8 cellular contexts compared by ENCODE assay signal in the genomic region with DNA sequence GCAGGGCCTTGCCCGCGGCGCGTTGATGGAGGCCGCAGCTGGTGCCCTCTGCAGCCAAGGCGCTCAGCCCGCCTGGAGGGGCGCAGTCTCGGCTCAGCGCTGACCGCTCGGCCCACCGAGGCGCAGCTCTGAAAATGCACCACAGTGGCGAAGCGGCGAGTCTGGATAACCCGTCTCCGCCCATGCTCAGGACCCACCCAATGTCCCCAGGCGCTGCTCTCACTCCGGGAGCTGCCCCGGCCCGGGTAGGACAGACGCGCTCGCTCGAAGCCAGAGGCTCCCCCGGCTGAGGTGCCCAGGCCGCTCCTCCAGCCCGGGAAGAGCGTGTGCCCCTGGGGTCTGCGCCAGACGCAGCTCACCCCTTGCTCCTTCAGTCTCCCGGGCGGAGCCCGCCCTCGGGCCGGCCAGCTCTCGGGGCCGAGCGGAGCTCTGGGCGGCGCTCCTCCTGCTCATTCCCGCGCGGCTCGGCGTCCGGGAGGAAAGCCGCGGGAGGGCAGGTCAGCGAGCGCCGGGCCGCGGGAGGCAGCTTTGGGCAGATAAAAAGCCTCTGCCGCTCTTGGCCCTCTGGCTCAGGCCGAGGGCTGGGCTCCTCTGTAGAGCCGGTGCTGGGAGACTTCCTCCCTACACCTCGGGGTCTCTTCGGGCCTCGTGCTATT. TPM values are rescaled to one million over a fixed set of nuclear protein-coding genes. Genes with fewer than 3 reads are reported as not detected.
DNase-seq lines count a peak whose midpoint lies in the region; ATAC-seq and TF ChIP-seq lines count a peak whose summit lies in the region.

No MANE protein-coding gene starts in this region.

- no peak overlapping the region for H3K27ac Mint-ChIP-seq in activated T-cell treated with anti-CD3 and anti-CD28 coated beads, Interleukin-2, amount 50 U/mL, for 72 hours
- no peak overlapping the region for H3K27ac Mint-ChIP-seq in progenitor cell of endocrine pancreas

- intact Hi-C loops in left cardiac atrium (cut with DNase I), result no loop called here

- peaks cover 54% of the 10 kb centered on the region for H3K4me1 Mint-ChIP-seq in activated T-cell treated with anti-CD3 and anti-CD28 coated beads, Interleukin-2, amount 50 U/mL, for 72 hours (ENCODE audit: low read depth)
- peaks cover 14% of the 10 kb centered on the region for H3K4me1 Mint-ChIP-seq in progenitor cell of endocrine pancreas (ENCODE audit: low read depth)

- peaks cover 58% of the 10 kb centered on the region for H3K27me3 Mint-ChIP-seq in activated T-cell treated with anti-CD3 and anti-CD28 coated beads, Interleukin-2, amount 50 U/mL, for 72 hours (ENCODE audit: low read depth)
- H3K27me3 Mint-ChIP-seq in progenitor cell of endocrine pancreas, result peaks cover 78% of the 10 kb centered on the region

- no peaks in the 10 kb centered on the region for H3K9me3 Mint-ChIP-seq in activated T-cell treated with anti-CD3 and anti-CD28 coated beads, Interleukin-2, amount 50 U/mL, for 72 hours
- H3K9me3 Mint-ChIP-seq in progenitor cell of endocrine pancreas (ENCODE audit: low read depth), result no peaks in the 10 kb centered on the region

- H3K4me3 Mint-ChIP-seq in activated T-cell treated with anti-CD3 and anti-CD28 coated beads, Interleukin-2, amount 50 U/mL, for 72 hours, result peak overlapping the region; percentile 83 to 86
- peak overlapping the region; percentile 55 for H3K4me3 Mint-ChIP-seq in progenitor cell of endocrine pancreas (ENCODE audit: low read depth)

- ATAC-seq in GM21360 (IDR thresholded peaks at IDR 0.05; ENCODE audit: unreplicated experiment), result peak; percentile 42
- ATAC-seq in activated T-cell treated with anti-CD3 and anti-CD28 coated beads, Interleukin-2, amount 50 U/mL, for 72 hours (replicated peaks in 1 of 2), result peak; percentile 54 to 60
- peak; percentile 76 to 80 for ATAC-seq in left cardiac atrium

- DNase-seq in EH (ENCODE audit: low read depth) (peak; percentile 49), KBM-7 (peak; percentile 41), left cardiac atrium (peak; percentile 39), progenitor cell of endocrine pancreas (ENCODE audit: low spot score, unreplicated experiment) (peak; percentile 43), NCI-H1694 treated with DMSO at 0.1 percent for 48 hours (lab: John Stamatoyannopoulos, UW) (no peak), SKM-1 (lab: John Stamatoyannopoulos, UW; ENCODE audit: unreplicated experiment) (no peak)
- peak in 1 of 2 donors; percentile 16 for DNase-seq in activated T-cell treated with anti-CD3 and anti-CD28 coated beads, Interleukin-2, amount 50 U/mL, for 72 hours

- H3K36me3 Mint-ChIP-seq in activated T-cell treated with anti-CD3 and anti-CD28 coated beads, Interleukin-2, amount 50 U/mL, for 72 hours (ENCODE audit: insufficient read depth in 2 of 2), result peaks cover 0 to 3% of the 10 kb centered on the region in 2 donors
- peaks cover 9% of the 10 kb centered on the region for H3K36me3 Mint-ChIP-seq in progenitor cell of endocrine pancreas (ENCODE audit: insufficient read depth)

- in situ Hi-C loops in KBM-7 (cut with MboI; ENCODE audit: low pct_unique_long_range_greater_than_20kb, low sequenced_read_pairs), result no loop called here

- TF ChIP-seq CTCF in progenitor cell of endocrine pancreas (IDR thresholded peaks at IDR 0.05; ENCODE audit: unreplicated experiment), result peak; percentile 45

RNA-seq across cellular contexts. Expression of a gene that starts 1.6 kb away (rescaled TPM):
- total RNA-seq in activated T-cell treated with anti-CD3 and anti-CD28 coated beads, Interleukin-2, amount 50 U/mL, for 72 hours, result under 1 TPM; 0.02 to 0.05 TPM
- total RNA-seq in left cardiac atrium, result not detected
- total RNA-seq in progenitor cell of endocrine pancreas, result not detected in 2 replicates

Comparison
In these comparisons a context has a peak if more than half of its experiments do, and no peak if none do; other contexts are left out.
1. DNase-seq: peak in EH (single experiment), KBM-7 (single experiment), left cardiac atrium (single experiment) and progenitor cell of endocrine pancreas (single experiment); none in NCI-H1694 treated with DMSO at 0.1 percent for 48 hours (single experiment) and SKM-1 (single experiment).
2. Peak in every context shown above with its lines, with median percentiles within 50 percentile points of each other: ATAC-seq.